5 cellular contexts compared by ENCODE assay signal in the genomic region with DNA sequence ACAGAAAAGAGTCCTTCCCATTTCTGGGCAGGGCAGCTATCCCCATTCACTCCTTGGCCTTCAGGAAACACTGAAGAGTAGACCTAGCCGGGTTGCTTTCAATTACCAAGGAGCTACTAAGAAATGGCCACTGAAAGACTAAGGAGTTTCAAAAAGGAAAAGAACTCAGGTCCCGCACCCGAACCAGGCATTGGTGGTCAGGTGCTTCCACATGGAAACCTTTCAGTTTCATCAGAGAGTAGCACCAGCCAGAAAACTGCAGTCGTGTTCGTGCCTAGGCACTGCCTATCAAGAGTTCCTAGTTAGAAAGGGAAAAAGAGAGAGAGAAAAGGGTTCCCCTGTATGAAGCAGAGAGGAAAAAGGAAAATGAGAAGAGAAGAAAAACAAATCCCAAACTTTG.
"Had no signal": no experiment of that assay in that cellular context is flagged by ENCODE, and none has a peak within 500 bp of the region (broad histone marks: within the 10 kb centered on the region; RNA-seq: fewer than 3 reads in every experiment).

No MANE protein-coding gene starts in this region.

- ATAC-seq: HepG2, K562 had no signal

- H3K4me3 ChIP-seq: K562 had no signal

- DNase-seq: IMR-90, KBM-7 had no signal

- H3K27ac ChIP-seq: HL-60 had no signal
